Comparison of ENCODE assay signal across 30 cellular contexts in the genomic region with DNA sequence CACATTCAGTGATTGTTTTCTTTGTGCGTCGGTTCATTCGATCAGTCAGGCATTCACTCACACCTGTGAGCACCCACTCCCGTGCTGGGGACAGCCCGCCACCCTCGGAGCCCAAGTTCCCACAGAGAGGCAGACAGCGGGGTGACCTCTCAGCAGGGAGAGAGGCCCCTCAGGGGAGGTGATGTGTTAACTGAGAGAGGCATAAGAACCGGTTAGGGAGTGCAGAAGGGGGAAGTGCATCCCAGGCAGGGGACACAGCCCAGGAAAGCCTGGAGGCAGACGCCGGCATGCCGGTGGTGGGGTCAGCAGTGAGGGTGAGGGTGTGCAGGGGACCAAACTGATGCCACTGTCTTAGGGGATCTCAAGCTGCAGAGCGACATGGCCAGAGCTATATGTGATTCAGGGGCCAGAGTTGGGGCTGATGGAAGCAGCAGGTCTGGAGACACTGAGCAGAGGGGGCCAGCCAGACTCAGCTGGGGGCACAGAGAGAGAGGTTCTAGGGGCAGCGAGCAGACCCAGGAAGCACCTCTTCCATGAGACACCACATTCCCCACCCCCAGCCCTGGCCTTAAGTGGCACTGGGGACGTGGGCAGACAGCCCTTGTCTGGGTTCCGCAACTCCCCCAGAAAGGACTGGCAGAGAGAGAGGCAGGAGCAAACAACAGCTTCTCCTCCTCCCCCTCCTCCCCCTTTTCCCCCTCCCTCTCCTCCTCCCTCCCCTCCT. TPM values are rescaled to one million over a fixed set of nuclear protein-coding genes. Genes with fewer than 3 reads are reported as not detected.
DNase-seq lines count a peak whose midpoint lies in the region; ATAC-seq and TF ChIP-seq lines count a peak whose summit lies in the region.
"Had no signal": no experiment of that assay in that cellular context is flagged by ENCODE, and none has a peak within 500 bp of the region (broad histone marks: within the 10 kb centered on the region; RNA-seq: fewer than 3 reads in every experiment).

No MANE protein-coding gene starts in this region.

- H3K27me3 Mint-ChIP-seq in stimulated activated naive CD8-positive, alpha-beta T cell treated with anti-CD3 and anti-CD28 coated beads, Interleukin-15, amount 100 ng/mL, for 72 hours = peaks cover 85% of the 10 kb centered on the region
- peaks cover 11% of the 10 kb centered on the region for H3K27me3 Mint-ChIP-seq in endothelial cell (ENCODE audit: unreplicated experiment)

- intact Hi-C loops in right cardiac atrium (cut with DNase I) = no loop called here
- intact Hi-C loops in heart left ventricle (cut with DNase I) = no loop called here
- intact Hi-C loops in OCI-LY7 (cut with micrococcal nuclease; ENCODE audit: unreplicated experiment) = no loop called here

- H2AFZ ChIP-seq in OCI-LY7 (ENCODE audit: low read length) = no peak overlapping the region
- H2AFZ ChIP-seq: PC-9 had no signal

- H3K9me3 ChIP-seq in right cardiac atrium (ENCODE audit: control insufficient read depth, low read length) (no peaks in the 10 kb centered on the region), heart left ventricle (no peaks in the 10 kb centered on the region), OCI-LY7 (ENCODE audit: low read length) (no peaks in the 10 kb centered on the region)
- no peaks in the 10 kb centered on the region for H3K9me3 ChIP-seq in effector memory CD4-positive, alpha-beta T cell (ENCODE audit: control insufficient read depth, low read length)
- H3K9me3 ChIP-seq: A549, ascending aorta, BE2C, left ventricle myocardium inferior, tibial nerve had no signal

- H3K4me3 ChIP-seq in right cardiac atrium (ENCODE audit: low read length) = no peak overlapping the region
- H3K4me3 ChIP-seq in heart left ventricle = no peak overlapping the region
- H3K4me3 ChIP-seq in OCI-LY7 (ENCODE audit: low read depth, low read length, poor library complexity, severe bottlenecking) = no peak overlapping the region
- no peak overlapping the region for H3K4me3 ChIP-seq in effector memory CD4-positive, alpha-beta T cell (ENCODE audit: insufficient read depth, low read depth, low read length, poor library complexity, severe bottlenecking)
- H3K4me3 ChIP-seq: A549, ascending aorta, left ventricle myocardium inferior, PC-9, skin epidermis, tibial nerve had no signal

- no peak overlapping the region for H3K4me3 Mint-ChIP-seq in stimulated activated naive CD8-positive, alpha-beta T cell treated with anti-CD3 and anti-CD28 coated beads, Interleukin-15, amount 100 ng/mL, for 72 hours
- H3K4me3 Mint-ChIP-seq in endothelial cell (ENCODE audit: unreplicated experiment) = no peak overlapping the region
- H3K4me3 Mint-ChIP-seq: activated CD8-positive, alpha-beta T cell treated with anti-CD3 and anti-CD28 coated beads for 36 hours; activated naive CD8-positive, alpha-beta T cell; T-helper 1 cell treated with Interleukin-12 subunit alpha and Interleukin-12 subunit beta and Interleukin-4 antibody, amounts not matched to agents 30 μg/mL and 1 μg/mL, for 36 hours had no signal

- DNase-seq in right cardiac atrium = peak in 2 of 3 donors; percentile 19 to 20
- DNase-seq in heart left ventricle = no peak
- peak; percentile 30 for DNase-seq in OCI-LY7 (ENCODE audit: low spot score)
- peak; percentile 75 for DNase-seq in left kidney (ENCODE audit: low read depth, low spot score)
- DNase-seq in stimulated activated naive CD8-positive, alpha-beta T cell treated with anti-CD3 and anti-CD28 coated beads, Interleukin-15, amount 100 ng/mL, for 72 hours = no peak
- DNase-seq in endothelial cell (ENCODE audit: low spot score) = no peak
- no peak for DNase-seq in effector memory CD4-positive, alpha-beta T cell
- DNase-seq: activated CD4-positive, alpha-beta T cell treated with anti-CD3 and anti-CD28 coated beads for 1 hour; activated CD8-positive, alpha-beta T cell treated with anti-CD3 and anti-CD28 coated beads for 36 hours; activated effector memory CD4-positive, alpha-beta T cell treated with Interleukin-2 at 50 U/mL for 16 hours; activated T-cell treated with anti-CD3 and anti-CD28 coated beads for 4 hours; BE2C; cortex of kidney; GDM1; HCEC 1CT; left ventricle myocardium inferior; NCI-H146; NCI-H2107; occipital lobe; PC-9 had no signal

- CTCF ChIA-PET in OCI-LY7 (lab: Charles Lee; ENCODE audit: unreplicated experiment) = no interaction called here

- H3K27ac ChIP-seq in right cardiac atrium (ENCODE audit: low read length) = no peak overlapping the region
- no peak overlapping the region for H3K27ac ChIP-seq in heart left ventricle
- H3K27ac ChIP-seq in OCI-LY7 (ENCODE audit: low read depth, low read length, poor library complexity, severe bottlenecking) = no peak overlapping the region
- H3K27ac ChIP-seq in effector memory CD4-positive, alpha-beta T cell (ENCODE audit: insufficient read depth, low read length, poor library complexity, severe bottlenecking) = no peak overlapping the region
- H3K27ac ChIP-seq: A549, ascending aorta, left ventricle myocardium inferior, PC-9, skin epidermis, tibial nerve had no signal

- ATAC-seq in right cardiac atrium (no peak), heart left ventricle (no peak), esophagus mucosa (no peak)
- no peak for ATAC-seq in stimulated activated naive CD8-positive, alpha-beta T cell treated with anti-CD3 and anti-CD28 coated beads, Interleukin-15, amount 100 ng/mL, for 72 hours
- ATAC-seq: activated CD8-positive, alpha-beta T cell treated with anti-CD3 and anti-CD28 coated beads for 36 hours had no signal

- POLR2A ChIA-PET in OCI-LY7 (lab: Charles Lee) = no interaction called here

- WGBS in right cardiac atrium = 23% methylated on average over 15 of the region's 15 CpGs
- 17 to 24% (median 21%) methylated on average over 14 to 15 of the region's 15 CpGs for WGBS in heart left ventricle, 4 donors

- peaks cover 5% of the 10 kb centered on the region for H3K4me1 Mint-ChIP-seq in stimulated activated naive CD8-positive, alpha-beta T cell treated with anti-CD3 and anti-CD28 coated beads, Interleukin-15, amount 100 ng/mL, for 72 hours
- peaks cover 3% of the 10 kb centered on the region for H3K4me1 Mint-ChIP-seq in endothelial cell (ENCODE audit: unreplicated experiment)

- H4K20me1 ChIP-seq in OCI-LY7 (ENCODE audit: insufficient read depth, low read length) = no peaks in the 10 kb centered on the region

- H3K27me3 ChIP-seq in right cardiac atrium (ENCODE audit: control insufficient read depth, insufficient read depth) = no peaks in the 10 kb centered on the region
- H3K27me3 ChIP-seq in heart left ventricle = peaks cover 12 to 81% (median 26%) of the 10 kb centered on the region in 9 donors
- peaks cover 26% of the 10 kb centered on the region for H3K27me3 ChIP-seq in effector memory CD4-positive, alpha-beta T cell (replicated peaks; ENCODE audit: control insufficient read depth, insufficient read depth, low read length, poor library complexity, severe bottlenecking)
- H3K27me3 ChIP-seq: ascending aorta, BE2C had no signal

- no peaks in the 10 kb centered on the region for H3K79me2 ChIP-seq in OCI-LY7 (ENCODE audit: insufficient read depth, low read depth, low read length)

- H3K36me3 Mint-ChIP-seq in endothelial cell (ENCODE audit: low read depth, unreplicated experiment) = no peaks in the 10 kb centered on the region
- H3K36me3 Mint-ChIP-seq: activated naive CD8-positive, alpha-beta T cell had no signal

- H3K9me3 Mint-ChIP-seq in stimulated activated naive CD8-positive, alpha-beta T cell treated with anti-CD3 and anti-CD28 coated beads, Interleukin-15, amount 100 ng/mL, for 72 hours = no peaks in the 10 kb centered on the region
- H3K9me3 Mint-ChIP-seq in endothelial cell (ENCODE audit: unreplicated experiment) = no peaks in the 10 kb centered on the region
- H3K9me3 Mint-ChIP-seq: activated CD8-positive, alpha-beta T cell treated with anti-CD3 and anti-CD28 coated beads for 36 hours; T-helper 1 cell treated with Interleukin-12 subunit alpha and Interleukin-12 subunit beta and Interleukin-4 antibody, amounts not matched to agents 30 μg/mL and 1 μg/mL, for 36 hours had no signal

- no peak for TF ChIP-seq CTCF in heart left ventricle (IDR thresholded peaks at IDR 0.05)
- TF ChIP-seq CTCF in OCI-LY7 (conservative IDR thresholded peaks at IDR 0.05; ENCODE audit: low read length) = no peak
- no peak for TF ChIP-seq CTCF in endothelial cell (IDR thresholded peaks at IDR 0.05; ENCODE audit: unreplicated experiment)

- H3K36me3 ChIP-seq in heart left ventricle (no peaks in the 10 kb centered on the region), OCI-LY7 (ENCODE audit: insufficient read depth, low read length) (no peaks in the 10 kb centered on the region)
- no peaks in the 10 kb centered on the region for H3K36me3 ChIP-seq in effector memory CD4-positive, alpha-beta T cell (ENCODE audit: control insufficient read depth, insufficient read depth, low read length)
- H3K36me3 ChIP-seq: ascending aorta, BE2C, left ventricle myocardium inferior, tibial nerve had no signal

- no TSS peak for BruUV-seq in OCI-LY7 (replicated peaks; lab: Mats Ljungman, UMichigan)

- TF ChIP-seq POLR2A in heart left ventricle (IDR thresholded peaks at IDR 0.05) = no peak

- H3K4me2 ChIP-seq in OCI-LY7 (ENCODE audit: low read length) = peak overlapping the region; percentile 57
- H3K4me2 ChIP-seq: A549, PC-9 had no signal

- no peak overlapping the region for H3K27ac Mint-ChIP-seq in stimulated activated naive CD8-positive, alpha-beta T cell treated with anti-CD3 and anti-CD28 coated beads, Interleukin-15, amount 100 ng/mL, for 72 hours
- no peak overlapping the region for H3K27ac Mint-ChIP-seq in endothelial cell (ENCODE audit: unreplicated experiment)
- H3K27ac Mint-ChIP-seq: activated CD8-positive, alpha-beta T cell treated with anti-CD3 and anti-CD28 coated beads for 36 hours; activated naive CD8-positive, alpha-beta T cell; T-helper 1 cell treated with Interleukin-12 subunit alpha and Interleukin-12 subunit beta and Interleukin-4 antibody, amounts not matched to agents 30 μg/mL and 1 μg/mL, for 36 hours had no signal

- no peaks in the 10 kb centered on the region for H3K4me1 ChIP-seq in right cardiac atrium (ENCODE audit: control insufficient read depth, insufficient read depth, low read length)
- no peaks in the 10 kb centered on the region for H3K4me1 ChIP-seq in heart left ventricle
- peaks cover 9% of the 10 kb centered on the region for H3K4me1 ChIP-seq in OCI-LY7 (ENCODE audit: insufficient read depth, low read length, poor library complexity, severe bottlenecking)
- H3K4me1 ChIP-seq in effector memory CD4-positive, alpha-beta T cell (ENCODE audit: control insufficient read depth, insufficient read depth, low read length, poor library complexity, severe bottlenecking) = no peaks in the 10 kb centered on the region
- H3K4me1 ChIP-seq: A549, ascending aorta, left ventricle myocardium inferior, tibial nerve had no signal

- H3K9me2 ChIP-seq in OCI-LY7 (ENCODE audit: insufficient read depth, low read length) = no peaks in the 10 kb centered on the region

RNA-seq across cellular contexts. Expression of gene HK3, which starts 35.9 kb away (rescaled TPM):
- total RNA-seq in right cardiac atrium (10 to 100 TPM; 10.9 to 15.4 (median 11.7) TPM), heart left ventricle (10 to 100 TPM in 2 of 9 donors, 1 to 10 TPM in 6, under 1 TPM in 1; 0.46 to 44.0 (median 2.4) TPM), OCI-LY7 (2022) (not detected in 2 replicates), esophagus mucosa (1.4 TPM), endothelial cell (ENCODE audit: unreplicated experiment) (0.51 TPM)
- polyA plus RNA-seq in right cardiac atrium (8.3 TPM), heart left ventricle (1 to 10 TPM; 4.2 to 4.3 TPM)
- total RNA-seq in OCI-LY7 (2014; rRNA removed; shearing (Covaris generic)) = 0.38 TPM in 1 of 2 replicates, not detected in the other
- total RNA-seq: activated CD8-positive, alpha-beta T cell treated with anti-CD3 and anti-CD28 coated beads for 36 hours; glomerular endothelial cell; NCI-H460; PC-9; SK-MEL-5 had no signal

RNA-seq across cellular contexts. Expression of gene UNC5A, which starts 52.8 kb away (rescaled TPM):
- total RNA-seq in right cardiac atrium (under 1 TPM; 0.17 to 0.85 (median 0.44) TPM), heart left ventricle (under 1 TPM in 4 of 9 donors, not detected in 5; 0.09 to 0.43 (median 0.20) TPM), OCI-LY7 (2022) (not detected in 2 replicates), esophagus mucosa (not detected), endothelial cell (ENCODE audit: unreplicated experiment) (not detected)
- polyA plus RNA-seq in right cardiac atrium (0.68 TPM), heart left ventricle (not detected)
- not detected in 2 replicates for total RNA-seq in OCI-LY7 (2014; rRNA removed; shearing (Covaris generic))
- total RNA-seq: activated CD8-positive, alpha-beta T cell treated with anti-CD3 and anti-CD28 coated beads for 36 hours; ascending aorta; left ventricle myocardium inferior; NCI-H460; SK-MEL-5; tibial nerve had no signal

Comparison
In these comparisons a context has a peak if more than half of its experiments do, and no peak if none do; other contexts are left out.
1. DNase-seq: peak in right cardiac atrium (2 of 3), OCI-LY7 (single experiment) and left kidney (single experiment); none in heart left ventricle (0 of 5), stimulated activated naive CD8-positive, alpha-beta T cell treated with anti-CD3 and anti-CD28 coated beads, Interleukin-15, amount 100 ng/mL, for 72 hours (0 of 2), endothelial cell (single experiment) and effector memory CD4-positive, alpha-beta T cell (0 of 3).